In genomic region chr4:54473077-54473545, GRCh38 we compare ENCODE assay signal across 15 cellular contexts.
A peak's percentile ranks its signal among the peaks of the same experiment; 100 is the strongest.
DNase-seq lines count a peak whose midpoint lies in the region; ATAC-seq and TF ChIP-seq lines count a peak whose summit lies in the region.
"Had no signal": no experiment of that assay in that cellular context is flagged by ENCODE, and none has a peak within 500 bp of the region (broad histone marks: within the 10 kb centered on the region; RNA-seq: fewer than 3 reads in every experiment).

No MANE protein-coding gene starts in this region.

- ATAC-seq in GM21447 (IDR thresholded peaks at IDR 0.05; ENCODE audit: unreplicated experiment) (no peak), GM18858 (IDR thresholded peaks at IDR 0.05; ENCODE audit: unreplicated experiment) (no peak)
- ATAC-seq: foreskin keratinocyte had no signal

- H3K4me3 Mint-ChIP-seq in activated CD4-positive, alpha-beta memory T cell treated with anti-CD3 and anti-CD28 coated beads, Interleukin-2, amount 10 ng/mL, durations not matched to agents 7 days and 5 days, result no peak overlapping the region
- H3K4me3 Mint-ChIP-seq: activated naive CD4-positive, alpha-beta T cell treated with anti-CD3 and anti-CD28 coated beads, Interleukin-2, amount 50 U/mL, for 24 hours; stimulated activated naive CD8-positive, alpha-beta T cell treated with anti-CD3 and anti-CD28 coated beads, Interleukin-15, Interleukin-2, amounts not matched to agents 100 ng/mL and 50 ng/mL, for 24 hours had no signal

- H3K27ac Mint-ChIP-seq in activated CD4-positive, alpha-beta memory T cell treated with anti-CD3 and anti-CD28 coated beads, Interleukin-2, amount 10 ng/mL, durations not matched to agents 7 days and 5 days, result no peak overlapping the region
- H3K27ac Mint-ChIP-seq: activated naive CD4-positive, alpha-beta T cell treated with anti-CD3 and anti-CD28 coated beads, Interleukin-2, amount 50 U/mL, for 24 hours; stimulated activated naive CD8-positive, alpha-beta T cell treated with anti-CD3 and anti-CD28 coated beads, Interleukin-15, Interleukin-2, amounts not matched to agents 100 ng/mL and 50 ng/mL, for 24 hours had no signal

- no peaks in the 10 kb centered on the region for H3K27me3 ChIP-seq in GM23248 (replicated peaks; ENCODE audit: insufficient read depth)
- H3K27me3 ChIP-seq in MM.1S (replicated peaks; ENCODE audit: insufficient read depth, low read length), result no peaks in the 10 kb centered on the region
- H3K27me3 ChIP-seq: foreskin keratinocyte had no signal

- WGBS in GM23248 (ENCODE audit: low coverage in 1 of 2, low lambda C conversion rate in 2 of 2, missing lambda C conversion rate in 2 of 2), 2 experiments, result 72 to 73% methylated on average over 7 of the region's 7 CpGs

- H3K9me3 ChIP-seq in GM23248 (ENCODE audit: low read depth) (no peaks in the 10 kb centered on the region), MM.1S (replicated peaks; ENCODE audit: insufficient read depth, low read length) (no peaks in the 10 kb centered on the region)

- in situ Hi-C loops in GM23248 (cut with MboI), result no loop called here

- H3K4me1 ChIP-seq in GM23248 (ENCODE audit: insufficient read depth) (no peaks in the 10 kb centered on the region), MM.1S (ENCODE audit: low read length) (no peaks in the 10 kb centered on the region)
- H3K4me1 ChIP-seq: foreskin keratinocyte had no signal

- H3F3A ChIP-seq in GM23248 (ENCODE audit: insufficient read depth) (no peaks in the 10 kb centered on the region), MM.1S (ENCODE audit: insufficient read depth, low read length) (no peaks in the 10 kb centered on the region)

- H3K4me3 ChIP-seq in GM23248, result no peak overlapping the region
- no peak overlapping the region for H3K4me3 ChIP-seq in fibroblast of mammary gland (ENCODE audit: control insufficient read depth, low read depth, low read length)
- H3K4me3 ChIP-seq in MM.1S (ENCODE audit: low read length), result no peak overlapping the region

- POLR2A ChIA-PET in activated CD4-positive, alpha-beta memory T cell treated with anti-CD3 and anti-CD28 coated beads, Interleukin-2, amount 10 ng/mL, durations not matched to agents 7 days and 5 days (lab: Charles Lee), result no interaction called here

- H3K9me3 Mint-ChIP-seq in activated CD4-positive, alpha-beta memory T cell treated with anti-CD3 and anti-CD28 coated beads, Interleukin-2, amount 10 ng/mL, durations not matched to agents 7 days and 5 days, result no peaks in the 10 kb centered on the region

- DNase-seq in AG08395 (ENCODE audit: low spot score) (peak; percentile 48), GM23248 (peak; percentile 46), NCI-H748 (lab: John Stamatoyannopoulos, UW; ENCODE audit: unreplicated experiment) (peak; percentile 94), fibroblast of mammary gland (ENCODE audit: low read depth) (peak; percentile 19), MM.1S (no peak)
- no peak for DNase-seq in activated CD4-positive, alpha-beta memory T cell treated with anti-CD3 and anti-CD28 coated beads, Interleukin-2, amount 10 ng/mL, durations not matched to agents 7 days and 5 days
- DNase-seq: DND-41; effector CD4-positive, alpha-beta T cell; NCI-H1092 treated with DMSO at 0.1 percent for 48 hours; NCI-H2227 treated with DMSO at 0.1 percent for 48 hours had no signal

- H3K4me2 ChIP-seq in GM23248 (ENCODE audit: unreplicated experiment) (no peak overlapping the region), MM.1S (ENCODE audit: low read depth, low read length) (no peak overlapping the region)

- H2AFZ ChIP-seq in GM23248, result no peak overlapping the region
- H2AFZ ChIP-seq in MM.1S (ENCODE audit: low read length), result no peak overlapping the region

- no peaks in the 10 kb centered on the region for H3K79me2 ChIP-seq in GM23248 (ENCODE audit: insufficient read depth)
- no peaks in the 10 kb centered on the region for H3K79me2 ChIP-seq in MM.1S (ENCODE audit: low read length)

- H4K20me1 ChIP-seq in GM23248 (ENCODE audit: insufficient read depth) (no peaks in the 10 kb centered on the region), MM.1S (ENCODE audit: insufficient read depth, low read length) (no peaks in the 10 kb centered on the region)

- H3K9ac ChIP-seq in GM23248, result no peak overlapping the region
- H3K9ac ChIP-seq in MM.1S (ENCODE audit: low read length), result no peak overlapping the region

- H3K9me2 ChIP-seq in GM23248 (ENCODE audit: insufficient read depth) (no peaks in the 10 kb centered on the region), MM.1S (replicated peaks; ENCODE audit: insufficient read depth, low read length) (no peaks in the 10 kb centered on the region)

- TF ChIP-seq CTCF in fibroblast of mammary gland (conservative IDR thresholded peaks at IDR 0.05; ENCODE audit: control insufficient read depth, insufficient read depth, low read depth, low read length) (no peak), MM.1S (IDR thresholded peaks at IDR 0.05; ENCODE audit: low read length) (no peak)

- CTCF ChIA-PET in activated CD4-positive, alpha-beta memory T cell treated with anti-CD3 and anti-CD28 coated beads, Interleukin-2, amount 10 ng/mL, durations not matched to agents 7 days and 5 days (lab: Charles Lee), result no interaction called here

- no peaks in the 10 kb centered on the region for H3K4me1 Mint-ChIP-seq in activated CD4-positive, alpha-beta memory T cell treated with anti-CD3 and anti-CD28 coated beads, Interleukin-2, amount 10 ng/mL, durations not matched to agents 7 days and 5 days
- H3K4me1 Mint-ChIP-seq: activated naive CD4-positive, alpha-beta T cell treated with anti-CD3 and anti-CD28 coated beads, Interleukin-2, amount 50 U/mL, for 24 hours had no signal

- H3K36me3 Mint-ChIP-seq in activated CD4-positive, alpha-beta memory T cell treated with anti-CD3 and anti-CD28 coated beads, Interleukin-2, amount 10 ng/mL, durations not matched to agents 7 days and 5 days (ENCODE audit: low read depth), result no peaks in the 10 kb centered on the region

- H3K27ac ChIP-seq in GM23248 (no peak overlapping the region), MM.1S (ENCODE audit: low read length) (no peak overlapping the region)
- H3K27ac ChIP-seq: foreskin keratinocyte had no signal

- no peaks in the 10 kb centered on the region for H3K27me3 Mint-ChIP-seq in activated CD4-positive, alpha-beta memory T cell treated with anti-CD3 and anti-CD28 coated beads, Interleukin-2, amount 10 ng/mL, durations not matched to agents 7 days and 5 days

- H3K36me3 ChIP-seq in GM23248 (ENCODE audit: low read depth) (no peaks in the 10 kb centered on the region), MM.1S (replicated peaks; ENCODE audit: insufficient read depth, low read length) (no peaks in the 10 kb centered on the region)

Comparison
In these comparisons a context has a peak if more than half of its experiments do, and no peak if none do; other contexts are left out.
1. DNase-seq: peak in AG08395 (single experiment), GM23248 (single experiment), NCI-H748 (single experiment) and fibroblast of mammary gland (single experiment); none in activated CD4-positive, alpha-beta memory T cell treated with anti-CD3 and anti-CD28 coated beads, Interleukin-2, amount 10 ng/mL, durations not matched to agents 7 days and 5 days (single experiment) and MM.1S (single experiment).